8 cellular contexts compared by ENCODE assay signal in genomic region chr17:56912105-56912999, GRCh38. TPM values are rescaled to one million over a fixed set of nuclear protein-coding genes. Genes with fewer than 3 reads are reported as not detected.
DNase-seq lines count a peak whose midpoint lies in the region; ATAC-seq and TF ChIP-seq lines count a peak whose summit lies in the region.

No MANE protein-coding gene starts in this region.

- H3K27me3 Mint-ChIP-seq in GM23338 (ENCODE audit: insufficient read depth, low read depth, poor library complexity): peaks cover 30% of the 10 kb centered on the region

- peaks cover 6% of the 10 kb centered on the region; the same call in 1 of the 2 replicates for H4K20me1 ChIP-seq in GM23338 (replicated peaks; ENCODE audit: insufficient read depth)

- H3K9me3 Mint-ChIP-seq in GM23338: no peaks in the 10 kb centered on the region

- H3K4me1 ChIP-seq in GM23338 (ENCODE audit: insufficient read depth): peaks cover 16% of the 10 kb centered on the region

- no peak overlapping the region for H2AFZ ChIP-seq in GM23338

- H3K4me3 ChIP-seq in GM23338 (peak overlapping the region; percentile 60), foreskin fibroblast (ENCODE audit: low read depth in 1 of 2, low read length in 2 of 2) (peak overlapping the region; percentile 91 to 94), skeletal muscle cell (ENCODE audit: low read depth, low read length) (peak overlapping the region; percentile 75)

- DNase-seq in GM23338 (ENCODE audit: low spot score): no peak
- DNase-seq in T1000 (lab: John Stamatoyannopoulos, UW): peak; percentile 10
- DNase-seq in foreskin fibroblast: peak in 1 of 2 donors; percentile 47
- no peak for DNase-seq in skeletal muscle cell (ENCODE audit: low read depth)
- no peak for DNase-seq in GF-D8 (lab: John Stamatoyannopoulos, UW)
- DNase-seq in kidney tubule cell (ENCODE audit: low spot score): no peak
- no peak for DNase-seq in iPS-NIHi11 (ENCODE audit: low spot score)

- no peak overlapping the region for H3K27ac ChIP-seq in GM23338 (ENCODE audit: low read depth)

- H3K79me2 ChIP-seq in GM23338 (replicated peaks; ENCODE audit: insufficient read depth): peaks cover 29% of the 10 kb centered on the region

- H3K9me2 ChIP-seq in GM23338 (ENCODE audit: insufficient read depth): no peaks in the 10 kb centered on the region

- peaks cover 4% of the 10 kb centered on the region; the same call in 1 of the 2 replicates for H3K36me3 ChIP-seq in GM23338 (ENCODE audit: insufficient read depth)

- peaks cover 14% of the 10 kb centered on the region for H3K4me1 Mint-ChIP-seq in GM23338

- H3K4me3 Mint-ChIP-seq in GM23338: peak overlapping the region; percentile 82

- no peak for ATAC-seq in GM23338
- ATAC-seq in GM19035 (IDR thresholded peaks at IDR 0.05; ENCODE audit: unreplicated experiment): no peak

- H3K27ac Mint-ChIP-seq in GM23338: no peak overlapping the region

- H3K36me3 Mint-ChIP-seq in GM23338 (ENCODE audit: low read depth): peaks cover 17% of the 10 kb centered on the region

- peak overlapping the region; percentile 91 for H3K4me2 ChIP-seq in GM23338

- TF ChIP-seq CTCF in GM23338 (conservative IDR thresholded peaks at IDR 0.05; ENCODE audit: low read depth in 2 of 2): no peak
- no peak for TF ChIP-seq CTCF in foreskin fibroblast (IDR thresholded peaks at IDR 0.05; ENCODE audit: low read depth, low read length)

- H3K27me3 ChIP-seq in GM23338 (ENCODE audit: insufficient read depth): peaks cover 30% of the 10 kb centered on the region

- no peaks in the 10 kb centered on the region for H3F3A ChIP-seq in GM23338 (replicated peaks; ENCODE audit: low read depth)

TF ChIP-seq in GM23338, 12 proteins besides CTCF, POLR2A, EP300 and RAD21:
- TF ChIP-seq POLR2AphosphoS5 (IDR thresholded peaks at IDR 0.05; ENCODE audit: low read depth) (no peak), ZNF114 (CRISPR knock-in tag; IDR thresholded peaks at IDR 0.05) (no peak), ZNF462 (CRISPR knock-in tag; IDR thresholded peaks at IDR 0.05) (no peak), NANOG (IDR thresholded peaks at IDR 0.05; ENCODE audit: borderline replicate concordance) (no peak), CREB1 (CRISPR knock-in tag; IDR thresholded peaks at IDR 0.05; ENCODE audit: low read depth) (no peak), ZNF331 (CRISPR knock-in tag; IDR thresholded peaks at IDR 0.05; ENCODE audit: low read depth) (no peak), EZH2phosphoT487 (IDR thresholded peaks at IDR 0.05; ENCODE audit: unreplicated experiment) (no peak), JUNB (IDR thresholded peaks at IDR 0.05; ENCODE audit: unreplicated experiment) (no peak), STAT1 (IDR thresholded peaks at IDR 0.05; ENCODE audit: unreplicated experiment) (no peak), EZH2 (IDR thresholded peaks at IDR 0.05; ENCODE audit: low read depth, unreplicated experiment) (no peak)
- TF ChIP-seq, protein P1, sequence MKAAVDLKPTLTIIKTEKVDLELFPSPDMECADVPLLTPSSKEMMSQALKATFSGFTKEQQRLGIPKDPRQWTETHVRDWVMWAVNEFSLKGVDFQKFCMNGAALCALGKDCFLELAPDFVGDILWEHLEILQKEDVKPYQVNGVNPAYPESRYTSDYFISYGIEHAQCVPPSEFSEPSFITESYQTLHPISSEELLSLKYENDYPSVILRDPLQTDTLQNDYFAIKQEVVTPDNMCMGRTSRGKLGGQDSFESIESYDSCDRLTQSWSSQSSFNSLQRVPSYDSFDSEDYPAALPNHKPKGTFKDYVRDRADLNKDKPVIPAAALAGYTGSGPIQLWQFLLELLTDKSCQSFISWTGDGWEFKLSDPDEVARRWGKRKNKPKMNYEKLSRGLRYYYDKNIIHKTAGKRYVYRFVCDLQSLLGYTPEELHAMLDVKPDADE (IDR thresholded peaks at IDR 0.05): no peak
- TF ChIP-seq, protein P2, sequence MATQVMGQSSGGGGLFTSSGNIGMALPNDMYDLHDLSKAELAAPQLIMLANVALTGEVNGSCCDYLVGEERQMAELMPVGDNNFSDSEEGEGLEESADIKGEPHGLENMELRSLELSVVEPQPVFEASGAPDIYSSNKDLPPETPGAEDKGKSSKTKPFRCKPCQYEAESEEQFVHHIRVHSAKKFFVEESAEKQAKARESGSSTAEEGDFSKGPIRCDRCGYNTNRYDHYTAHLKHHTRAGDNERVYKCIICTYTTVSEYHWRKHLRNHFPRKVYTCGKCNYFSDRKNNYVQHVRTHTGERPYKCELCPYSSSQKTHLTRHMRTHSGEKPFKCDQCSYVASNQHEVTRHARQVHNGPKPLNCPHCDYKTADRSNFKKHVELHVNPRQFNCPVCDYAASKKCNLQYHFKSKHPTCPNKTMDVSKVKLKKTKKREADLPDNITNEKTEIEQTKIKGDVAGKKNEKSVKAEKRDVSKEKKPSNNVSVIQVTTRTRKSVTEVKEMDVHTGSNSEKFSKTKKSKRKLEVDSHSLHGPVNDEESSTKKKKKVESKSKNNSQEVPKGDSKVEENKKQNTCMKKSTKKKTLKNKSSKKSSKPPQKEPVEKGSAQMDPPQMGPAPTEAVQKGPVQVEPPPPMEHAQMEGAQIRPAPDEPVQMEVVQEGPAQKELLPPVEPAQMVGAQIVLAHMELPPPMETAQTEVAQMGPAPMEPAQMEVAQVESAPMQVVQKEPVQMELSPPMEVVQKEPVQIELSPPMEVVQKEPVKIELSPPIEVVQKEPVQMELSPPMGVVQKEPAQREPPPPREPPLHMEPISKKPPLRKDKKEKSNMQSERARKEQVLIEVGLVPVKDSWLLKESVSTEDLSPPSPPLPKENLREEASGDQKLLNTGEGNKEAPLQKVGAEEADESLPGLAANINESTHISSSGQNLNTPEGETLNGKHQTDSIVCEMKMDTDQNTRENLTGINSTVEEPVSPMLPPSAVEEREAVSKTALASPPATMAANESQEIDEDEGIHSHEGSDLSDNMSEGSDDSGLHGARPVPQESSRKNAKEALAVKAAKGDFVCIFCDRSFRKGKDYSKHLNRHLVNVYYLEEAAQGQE (IDR thresholded peaks at IDR 0.05; ENCODE audit: unreplicated experiment): no peak

RNA-seq across cellular contexts. Expression of gene TRIM25, which starts 1.5 kb away (rescaled TPM):
- 24.7 and 36.2 TPM in 2 replicates for total RNA-seq in GM23338 (2014; rRNA removed; shearing (Covaris generic))
- polyA plus RNA-seq in GM23338 (2016; fragmentation: Nextera tagmentation; extraction: Ambion mirVana): 19.6 and 20.7 TPM in 2 replicates

RNA-seq across cellular contexts. Expression of gene COIL, which starts 48.5 kb away (rescaled TPM):
- total RNA-seq in GM23338 (2014; rRNA removed; shearing (Covaris generic)): 18.5 and 23.7 TPM in 2 replicates
- 32.0 and 32.2 TPM in 2 replicates for polyA plus RNA-seq in GM23338 (2016; fragmentation: Nextera tagmentation; extraction: Ambion mirVana)
